In genomic region chr3:184711366-184712247, GRCh38 we compare ENCODE assay signal across 8 cellular contexts. TPM values are rescaled to one million over a fixed set of nuclear protein-coding genes. Genes with fewer than 3 reads are reported as not detected.
DNase-seq lines count a peak whose midpoint lies in the region; ATAC-seq and TF ChIP-seq lines count a peak whose summit lies in the region.

TSS of gene MAGEF1 (minus strand) at chr3:184712064. CDS start at chr3:184711821, 243 bp downstream.

- H3K27ac ChIP-seq in SK-N-SH (ENCODE audit: low read depth in 2 of 2, low read length in 1 of 2) (peak within 1 kb of the TSS; percentile 69 to 99), testis (peak within 1 kb of the TSS; percentile 91 to 92)

- H2AFZ ChIP-seq in SK-N-SH (ENCODE audit: low read depth): peak within 1 kb of the TSS; percentile 96

- CTCF ChIA-PET in SK-N-SH (lab: Yijun Ruan, JAX): interaction anchor here (0.7 to 7.3 kb wide), 7 partner anchors 14 to 150 kb away, joined by 3 to 49 read pairs (median 3); partner anchors contain the start of gene EPHB3

- H3K4me1 ChIP-seq in SK-N-SH (ENCODE audit: control insufficient read depth in 1 of 2, insufficient read depth in 2 of 2, low read depth in 1 of 2, low read length in 1 of 2) (peaks cover 9 to 20% of the 10 kb centered on the region in 2 experiments; a peak in 3 of 4 replicates), testis (peaks cover 13% of the 10 kb centered on the region)

- peaks cover 0 to 9% of the 10 kb centered on the region in 2 donors for H3K9me3 Mint-ChIP-seq in activated naive CD4-positive, alpha-beta T cell treated with anti-CD3 and anti-CD28 coated beads, Interleukin-2, amount 50 U/mL, for 72 hours

- H3K36me3 ChIP-seq in SK-N-SH (replicated peaks in 1 of 2; ENCODE audit: control insufficient read depth in 1 of 2, insufficient read depth in 2 of 2, low read length in 1 of 2) (peaks cover 15 to 19% of the 10 kb centered on the region in 2 experiments), testis (ENCODE audit: low read depth, missing control alignments) (no peaks in the 10 kb centered on the region)

- H3K79me2 ChIP-seq in SK-N-SH (ENCODE audit: insufficient read depth): peaks cover 30% of the 10 kb centered on the region

- peak in 1 of 2 experiments; percentile 41; a peak in 1 of 4 replicates for TF ChIP-seq EP300 in SK-N-SH (IDR thresholded peaks at IDR 0.05; ENCODE audit: borderline replicate concordance in 1 of 2, low read depth in 1 of 2, low read length in 1 of 2)

- TF ChIP-seq CTCF in SK-N-SH (IDR thresholded peaks at IDR 0.05): no peak
- peak in 1 of 3 experiments; percentile 16 for TF ChIP-seq CTCF in testis (IDR thresholded peaks at IDR 0.05)

- H3K9ac ChIP-seq in SK-N-SH: peak within 1 kb of the TSS; percentile 88

- peak within 1 kb of the TSS; percentile 84 to 91 for H3K27ac Mint-ChIP-seq in activated naive CD4-positive, alpha-beta T cell treated with anti-CD3 and anti-CD28 coated beads, Interleukin-2, amount 50 U/mL, for 72 hours

- H3K9me3 ChIP-seq in SK-N-SH (no peaks in the 10 kb centered on the region), testis (no peaks in the 10 kb centered on the region)

- peaks cover 17% of the 10 kb centered on the region for H3F3A ChIP-seq in SK-N-SH (replicated peaks; ENCODE audit: insufficient read depth)

- H4K20me1 ChIP-seq in SK-N-SH (ENCODE audit: insufficient read depth): no peaks in the 10 kb centered on the region

- peaks cover 23 to 43% of the 10 kb centered on the region in 2 donors for H3K36me3 Mint-ChIP-seq in activated naive CD4-positive, alpha-beta T cell treated with anti-CD3 and anti-CD28 coated beads, Interleukin-2, amount 50 U/mL, for 72 hours

- 0 out of 2 replicates have a peak, but pooled peaks have one; percentile 6 for TF ChIP-seq RAD21 in SK-N-SH (IDR thresholded peaks at IDR 0.05; ENCODE audit: low read length)

- peak within 1 kb of the TSS; percentile 97 for H3K4me2 ChIP-seq in SK-N-SH

- intact Hi-C loops in testis (cut with DNase I; ENCODE audit: low total_unique reads): no loop called here

- H3K4me3 ChIP-seq in GM08714 (ENCODE audit: low read length) (peak within 1 kb of the TSS; percentile 86), SK-N-SH (ENCODE audit: low read depth in 2 of 2, low read length in 1 of 2) (peak within 1 kb of the TSS; percentile 82 to 91), testis (peak within 1 kb of the TSS; percentile 77 to 81)

- no peaks in the 10 kb centered on the region for H3K9me2 ChIP-seq in SK-N-SH

- TF ChIP-seq POLR2A in testis (IDR thresholded peaks at IDR 0.05): no peak

- 1% methylated on average over 13 of the region's 72 CpGs for WGBS in SK-N-SH (ENCODE audit: low lambda C conversion rate)
- WGBS in testis, 2 donors: 0% methylated on average over 18 to 71 of the region's 72 CpGs

- POLR2A ChIA-PET in SK-N-SH (lab: Yijun Ruan, JAX): interaction anchor here (0.6 to 2.6 kb wide), 21 partner anchors 13 to 186 kb away, joined by 3 to 19 read pairs (median 4); no protein-coding TSS in a partner anchor

- H3K27me3 ChIP-seq in SK-N-SH (ENCODE audit: insufficient read depth) (no peaks in the 10 kb centered on the region), testis (no peaks in the 10 kb centered on the region)

- ATAC-seq in HG02610 (IDR thresholded peaks at IDR 0.05; ENCODE audit: unreplicated experiment): peak; percentile 67
- peak; percentile 85 to 94 for ATAC-seq in activated naive CD4-positive, alpha-beta T cell treated with anti-CD3 and anti-CD28 coated beads, Interleukin-2, amount 50 U/mL, for 72 hours

- DNase-seq in NCI-H1092 treated with DMSO at 0.1 percent for 48 hours (lab: John Stamatoyannopoulos, UW) (peak; percentile 91), SK-N-SH (peak; percentile 95), glomerular visceral epithelial cell (ENCODE audit: extremely low spot score) (peak; percentile 88), occipital lobe (lab: John Stamatoyannopoulos, UW) (peak; percentile 70), testis (peak; percentile 85)
- peak; percentile 73 to 80 for DNase-seq in activated naive CD4-positive, alpha-beta T cell treated with anti-CD3 and anti-CD28 coated beads, Interleukin-2, amount 50 U/mL, for 72 hours (ENCODE audit: low spot score in 2 of 2)

TF ChIP-seq in SK-N-SH, 30 proteins besides CTCF, POLR2A, EP300 and RAD21 (continues in another document):
- TF ChIP-seq TAF1 (IDR thresholded peaks at IDR 0.05; ENCODE audit: borderline replicate concordance, low read depth, low read length): peak; percentile 75
- no peak for TF ChIP-seq FOXM1 (IDR thresholded peaks at IDR 0.05; ENCODE audit: low read depth)
- TF ChIP-seq RCOR1 (IDR thresholded peaks at IDR 0.05; ENCODE audit: low read length): 0 out of 2 replicates have a peak, but pooled peaks have one; percentile 5
- TF ChIP-seq REST (IDR thresholded peaks at IDR 0.05; ENCODE audit: low read depth, low read length): peak; percentile 24; the same call in 1 of the 2 replicates
- no peak for TF ChIP-seq SIN3A (IDR thresholded peaks at IDR 0.05; ENCODE audit: borderline replicate concordance, low read depth, low read length)
- TF ChIP-seq SMC3 (IDR thresholded peaks at IDR 0.05; ENCODE audit: low read depth, low read length): no peak
- peak; percentile 81 for TF ChIP-seq POLR2AphosphoS5 (IDR thresholded peaks at IDR 0.05; ENCODE audit: low read depth, low read length)
- TF ChIP-seq GABPA (IDR thresholded peaks at IDR 0.05; ENCODE audit: low read depth): peak; percentile 87
- TF ChIP-seq NRF1 (IDR thresholded peaks at IDR 0.05; ENCODE audit: low read depth, low read length): peak; percentile 70
- TF ChIP-seq ZBTB33 (IDR thresholded peaks at IDR 0.05; ENCODE audit: borderline replicate concordance, low read depth): no peak
- 0 out of 2 replicates have a peak, but pooled peaks have one; percentile 6 for TF ChIP-seq PBX3 (IDR thresholded peaks at IDR 0.05)
- TF ChIP-seq MEF2A (IDR thresholded peaks at IDR 0.05; ENCODE audit: borderline replicate concordance, low read depth): no peak
- TF ChIP-seq MXI1 (IDR thresholded peaks at IDR 0.05; ENCODE audit: low read depth, low read length): no peak; the same call in none of the 2 replicates
- TF ChIP-seq RXRA (IDR thresholded peaks at IDR 0.05; ENCODE audit: borderline replicate concordance, low read depth): peak; percentile 5; the same call in 1 of the 2 replicates
- TF ChIP-seq FOXJ3 (CRISPR knock-in tag; IDR thresholded peaks at IDR 0.05): peak; percentile 36; the same call in 1 of the 2 replicates
- TF ChIP-seq GATA2 (CRISPR knock-in tag; IDR thresholded peaks at IDR 0.05): peak; percentile 27; the same call in 1 of the 2 replicates

RNA-seq across cellular contexts. Expression of gene MAGEF1, which starts in this region (rescaled TPM):
- 38.1 and 45.2 TPM in 2 replicates for polyA plus RNA-seq in SK-N-SH (2012; rRNA removed)
- polyA plus RNA-seq in SK-N-SH (2012; cell fraction: cytosol; rRNA removed): 52.0 and 54.8 TPM in 2 replicates
- polyA plus RNA-seq in SK-N-SH (2012; cell fraction: nucleus; rRNA removed): 17.9 and 18.3 TPM in 2 replicates
- total RNA-seq in activated naive CD4-positive, alpha-beta T cell treated with anti-CD3 and anti-CD28 coated beads, Interleukin-2, amount 50 U/mL, for 72 hours: 10 to 100 TPM in 1 of 2 donors, 1 to 10 TPM in 1; 5.3 to 15.7 TPM
- 42.7 TPM for total RNA-seq in occipital lobe
- total RNA-seq in testis: 10 to 100 TPM; 22.8 to 33.5 TPM
- 25.1 TPM for polyA plus RNA-seq in testis (ENCODE audit: insufficient read depth, low read depth, low replicate concordance)

Comparison
In these comparisons a context has a peak if more than half of its experiments do, and no peak if none do; other contexts are left out.
1. Peak in every context shown above with its lines: DNase-seq, ATAC-seq, H3K4me3 ChIP-seq and H3K27ac ChIP-seq.